27 cellular contexts compared by ENCODE assay signal in the genomic region with DNA sequence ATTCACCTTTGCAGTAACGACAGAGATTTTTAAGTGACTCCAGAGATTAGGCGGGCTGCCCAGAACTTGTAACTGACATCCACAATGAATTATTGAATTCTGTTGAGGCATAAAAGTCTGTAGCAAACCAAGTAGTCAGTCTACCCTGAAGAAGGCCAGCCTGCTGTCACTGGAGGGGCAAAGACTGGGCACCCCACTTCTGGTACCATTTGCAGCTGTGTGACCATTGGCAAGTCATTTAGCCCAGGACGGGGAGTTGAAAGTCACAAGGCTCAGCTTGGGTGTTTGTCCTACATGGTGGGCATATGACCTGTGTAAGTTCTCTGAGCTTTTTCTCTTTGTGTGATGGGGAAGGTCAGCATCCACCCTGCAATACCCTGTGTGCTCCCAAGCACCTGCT.
DNase-seq lines count a peak whose midpoint lies in the region; ATAC-seq, FAIRE-seq and TF ChIP-seq lines count a peak whose summit lies in the region.
"Had no signal": no experiment of that assay in that cellular context is flagged by ENCODE, and none has a peak within 500 bp of the region (broad histone marks: within the 10 kb centered on the region; RNA-seq: fewer than 3 reads in every experiment).

No MANE protein-coding gene starts in this region.

- no peak for TF ChIP-seq RAD21 in IMR-90 (IDR thresholded peaks at IDR 0.05; ENCODE audit: low read length)

- H3K36me3 ChIP-seq in HEK293 (ENCODE audit: control insufficient read depth in 2 of 2, insufficient read depth in 1 of 2, low read length in 2 of 2) = no peaks in the 10 kb centered on the region
- no peaks in the 10 kb centered on the region for H3K36me3 ChIP-seq in IMR-90 (ENCODE audit: control insufficient read depth, insufficient read depth, low read length)
- no peaks in the 10 kb centered on the region for H3K36me3 ChIP-seq in kidney (ENCODE audit: control insufficient read depth in 1 of 2, insufficient read depth in 2 of 2, low read length in 2 of 2)
- H3K36me3 ChIP-seq in osteoblast (ENCODE audit: insufficient read depth, low read length) = no peaks in the 10 kb centered on the region
- H3K36me3 ChIP-seq: BLaER1 had no signal

- intact Hi-C loops in IMR-90 (cut with micrococcal nuclease) = no loop called here
- intact Hi-C loops in kidney (cut with DNase I) = no loop called here

- CTCF ChIA-PET in HEK293 (lab: Yijun Ruan, JAX) (no interaction called here), IMR-90 (lab: Yijun Ruan, JAX) (no interaction called here)

- H2AFZ ChIP-seq in IMR-90 (replicated peaks; ENCODE audit: low read length, poor library complexity) (no peak overlapping the region), osteoblast (ENCODE audit: low read length) (no peak overlapping the region)

- no peak for DNase-seq in IMR-90
- DNase-seq in kidney = peak; percentile 2
- peak; percentile 56 for DNase-seq in osteoblast (ENCODE audit: insufficient read length, low spot score, missing footprints)
- DNase-seq in NCI-H2196 (lab: John Stamatoyannopoulos, UW; ENCODE audit: unreplicated experiment) = no peak
- no peak for DNase-seq in GM13976 (ENCODE audit: low spot score)
- no peak for DNase-seq in activated CD4-positive, alpha-beta T cell treated with anti-CD3 and anti-CD28 coated beads, Interleukin-2, amount 50 U/mL, for 1 hour
- DNase-seq: 8988T; ACHN; BE2C; C1 segment of cervical spinal cord; CD4-positive, alpha-beta memory T cell; CD4-positive, CD25-positive, alpha-beta regulatory T cell; CD8-positive, alpha-beta memory T cell; COR-L47; DMS 273 treated with DMSO at 0.1 percent for 48 hours; DMS153; DMS53; DMS79; DND-41; EL; GDM1 had no signal

- no peak overlapping the region for H3K9ac ChIP-seq in IMR-90 (ENCODE audit: low read depth, low read length)
- H3K9ac ChIP-seq in kidney (ENCODE audit: low read length in 2 of 2) = no peak overlapping the region
- H3K9ac ChIP-seq: BLaER1 had no signal

- H4K8ac ChIP-seq in IMR-90 (ENCODE audit: low read depth in 2 of 2, low read length in 2 of 2) = no peak overlapping the region

- H2BK20ac ChIP-seq in IMR-90 (ENCODE audit: low read depth, low read length) = no peak overlapping the region

- H2BK15ac ChIP-seq in IMR-90 (ENCODE audit: low read depth, low read length) = no peak overlapping the region

- no peak for TF ChIP-seq POLR2A in IMR-90 (IDR thresholded peaks at IDR 0.05; ENCODE audit: low read depth, low read length)

- H3K79me1 ChIP-seq in IMR-90 (ENCODE audit: low read depth in 1 of 2, low read length in 2 of 2) = no peaks in the 10 kb centered on the region

- no peak overlapping the region for H4K91ac ChIP-seq in IMR-90 (ENCODE audit: insufficient read depth, low read depth, low read length)

- H3K27me3 ChIP-seq in IMR-90 (ENCODE audit: control insufficient read depth, insufficient read depth, low read length) (no peaks in the 10 kb centered on the region), osteoblast (ENCODE audit: insufficient read depth, low read length) (no peaks in the 10 kb centered on the region)
- H3K27me3 ChIP-seq: BE2C, BLaER1 had no signal

- H3K79me2 ChIP-seq in osteoblast (ENCODE audit: insufficient read depth, low read length) = no peaks in the 10 kb centered on the region

- 100% methylated on average over 1 of the region's 3 CpGs; no CpG with 5 or more reads in 1 of the 2 experiments for WGBS in IMR-90 (ENCODE audit: extremely low coverage in 2 of 2, insufficient read length in 1 of 2), 2 experiments

- H3K4me3 ChIP-seq in HEK293 (ENCODE audit: low read depth, low read length) (no peak overlapping the region), IMR-90 (ENCODE audit: insufficient read depth, low read depth, low read length) (no peak overlapping the region), kidney (ENCODE audit: low read length in 2 of 2) (no peak overlapping the region), osteoblast (ENCODE audit: insufficient read depth, low read length) (no peak overlapping the region)
- H3K4me3 ChIP-seq: BLaER1, GM12878 had no signal

- dilution Hi-C loops in IMR-90 (cut with HindIII; ENCODE audit: low sequenced_read_pairs, unreplicated experiment) = no loop called here

- in situ Hi-C loops in IMR-90 (cut with MboI; ENCODE audit: low sequenced_read_pairs) = no loop called here
- in situ Hi-C loops in GM13976 (cut with MboI; ENCODE audit: low sequenced_read_pairs, unreplicated experiment) = no loop called here

- H3K4me1 ChIP-seq in HEK293 (ENCODE audit: control insufficient read depth, insufficient read depth, low read length) = no peaks in the 10 kb centered on the region
- H3K4me1 ChIP-seq in IMR-90 (ENCODE audit: control insufficient read depth, insufficient read depth, low read length) = no peaks in the 10 kb centered on the region
- no peaks in the 10 kb centered on the region for H3K4me1 ChIP-seq in kidney (ENCODE audit: control insufficient read depth in 1 of 2, insufficient read depth in 1 of 2, low read depth in 1 of 2, low read length in 2 of 2)
- H3K4me1 ChIP-seq in osteoblast (ENCODE audit: insufficient read depth, low read length) = peaks cover 3% of the 10 kb centered on the region

- H2BK120ac ChIP-seq in IMR-90 (ENCODE audit: low read depth, low read length) = no peak overlapping the region

- no peak overlapping the region for H3K14ac ChIP-seq in IMR-90 (replicated peaks; ENCODE audit: low read depth, low read length)

- FAIRE-seq in kidney (lab: Jason Lieb, UNC) = no peak
- FAIRE-seq: A204.1, GM12878, GM12892, GM19239 had no signal

- H3K18ac ChIP-seq in IMR-90 (ENCODE audit: low read depth, low read length) = no peak overlapping the region

- no peak overlapping the region for H3K4ac ChIP-seq in IMR-90 (ENCODE audit: low read depth, low read length)

- no peak overlapping the region for H3K27ac ChIP-seq in HEK293 (ENCODE audit: extremely low read depth, low read depth, low read length)
- no peak overlapping the region for H3K27ac ChIP-seq in IMR-90 (ENCODE audit: insufficient read depth, low read length)
- H3K27ac ChIP-seq in kidney (ENCODE audit: low read depth in 2 of 2, low read length in 2 of 2) = no peak overlapping the region
- H3K27ac ChIP-seq in osteoblast (ENCODE audit: low read depth, low read length) = no peak overlapping the region
- H3K27ac ChIP-seq: BLaER1 had no signal

- peak overlapping the region; percentile 16 for H2AK9ac ChIP-seq in IMR-90 (replicated peaks; ENCODE audit: low read depth, low read length, poor library complexity)

- no peaks in the 10 kb centered on the region for H4K20me1 ChIP-seq in IMR-90 (ENCODE audit: insufficient read depth, low read length)
- H4K20me1 ChIP-seq in osteoblast (ENCODE audit: insufficient read depth, low read length) = no peaks in the 10 kb centered on the region
- H4K20me1 ChIP-seq: BLaER1 had no signal

- TF ChIP-seq CTCF in HEK293 (tag by site-specific recombination; IDR thresholded peaks at IDR 0.05) (no peak), IMR-90 (conservative IDR thresholded peaks at IDR 0.05; ENCODE audit: low read depth, low read length) (no peak), kidney (IDR thresholded peaks at IDR 0.05; ENCODE audit: borderline replicate concordance, extremely low read depth, insufficient read depth) (no peak), osteoblast (IDR thresholded peaks at IDR 0.05; ENCODE audit: extremely low read depth, low read depth, low read length) (no peak), GM13976 (IDR thresholded peaks at IDR 0.05; ENCODE audit: borderline replicate concordance, control extremely low read depth, extremely low read depth, insufficient read depth, missing control alignments) (no peak)

- POLR2A ChIA-PET in HEK293 (lab: Yijun Ruan, JAX) (no interaction called here), IMR-90 (lab: Charles Lee; ENCODE audit: unreplicated experiment) (no interaction called here)

- no peak overlapping the region for H3K56ac ChIP-seq in IMR-90 (ENCODE audit: extremely low read depth, insufficient read depth, low read length)

- H3K9me1 ChIP-seq in IMR-90 (ENCODE audit: insufficient read depth, low read length) = no peaks in the 10 kb centered on the region

- H2AK5ac ChIP-seq in IMR-90 (ENCODE audit: low read depth, low read length) = no peak overlapping the region

- H3K4me2 ChIP-seq in IMR-90 (ENCODE audit: low read depth, low read length) (no peak overlapping the region), osteoblast (ENCODE audit: insufficient read depth, low read length) (no peak overlapping the region)
- H3K4me2 ChIP-seq: BLaER1 had no signal

- no peak for ATAC-seq in IMR-90 (ENCODE audit: low read depth)
- ATAC-seq: GM12878 had no signal

- no TSS peak for BruUV-seq in IMR-90 (replicated peaks; lab: Mats Ljungman, UMichigan)

- H3K23ac ChIP-seq in IMR-90 (ENCODE audit: low read depth, low read length) = no peak overlapping the region

- H2BK5ac ChIP-seq in IMR-90 (ENCODE audit: low read depth, low read length, poor library complexity, severe bottlenecking) = no peak overlapping the region

- H4K5ac ChIP-seq in IMR-90 (ENCODE audit: low read depth, low read length) = no peak overlapping the region

- H3K9me3 ChIP-seq in HEK293 (ENCODE audit: control insufficient read depth, insufficient read depth, low read depth, low read length) = no peaks in the 10 kb centered on the region
- peaks cover 5% of the 10 kb centered on the region for H3K9me3 ChIP-seq in IMR-90 (ENCODE audit: control insufficient read depth, insufficient read depth, low read length)
- H3K9me3 ChIP-seq in kidney (ENCODE audit: control insufficient read depth in 1 of 2, low read length in 2 of 2) = peaks cover 0 to 2% of the 10 kb centered on the region in 2 donors
- H3K9me3 ChIP-seq in osteoblast (ENCODE audit: low read depth, low read length) = no peaks in the 10 kb centered on the region

TF ChIP-seq in HEK293, 187 proteins besides CTCF, POLR2A, EP300 and RAD21:
- TF ChIP-seq ZNF707 (tag by site-specific recombination; IDR thresholded peaks at IDR 0.05) (peak; percentile 95), YY1 (tag by site-specific recombination; IDR thresholded peaks at IDR 0.05) (no peak), SETDB1 (IDR thresholded peaks at IDR 0.05; ENCODE audit: insufficient read length, low read length) (peak; percentile 38)

TF ChIP-seq in IMR-90, 13 proteins besides CTCF, POLR2A, EP300 and RAD21 (continues in another document):
- TF ChIP-seq MXI1 (IDR thresholded peaks at IDR 0.05; ENCODE audit: borderline replicate concordance, low read depth, low read length) = no peak
- TF ChIP-seq BHLHE40 (IDR thresholded peaks at IDR 0.05; ENCODE audit: low read depth, low read length) = no peak
- TF ChIP-seq NFE2L2 (IDR thresholded peaks at IDR 0.05; ENCODE audit: low read depth, low read length) = no peak
- TF ChIP-seq CHD1 (IDR thresholded peaks at IDR 0.05; ENCODE audit: low read depth, low read length) = no peak
- TF ChIP-seq RCOR1 (IDR thresholded peaks at IDR 0.05; ENCODE audit: insufficient replicate concordance, low read length) = no peak
- TF ChIP-seq RFX5 (IDR thresholded peaks at IDR 0.05; ENCODE audit: low read depth, low read length) = no peak
- no peak for TF ChIP-seq SMC3 (IDR thresholded peaks at IDR 0.05; ENCODE audit: low read depth, low read length)

Comparison
In these comparisons a context has a peak if more than half of its experiments do, and no peak if none do; other contexts are left out.
1. DNase-seq: peak in kidney (single experiment) and osteoblast (single experiment); none in IMR-90 (single experiment), NCI-H2196 (single experiment), GM13976 (single experiment) and activated CD4-positive, alpha-beta T cell treated with anti-CD3 and anti-CD28 coated beads, Interleukin-2, amount 50 U/mL, for 1 hour (single experiment).